Comparison of ENCODE assay signal across 11 cellular contexts in genomic region chr1:51214615-51215131, GRCh38. TPM values are rescaled to one million over a fixed set of nuclear protein-coding genes. Genes with fewer than 3 reads are reported as not detected.
DNase-seq lines count a peak whose midpoint lies in the region; ATAC-seq, FAIRE-seq and TF ChIP-seq lines count a peak whose summit lies in the region.
"Had no signal": no experiment of that assay in that cellular context is flagged by ENCODE, and none has a peak within 500 bp of the region (broad histone marks: within the 10 kb centered on the region; RNA-seq: fewer than 3 reads in every experiment).

No MANE protein-coding gene starts in this region.

- DNase-seq in activated naive CD4-positive, alpha-beta T cell treated with anti-CD3 and anti-CD28 coated beads, Interleukin-2, amount 10 ng/mL, durations not matched to agents 7 days and 5 days, result peak; percentile 23
- no peak for DNase-seq in activated naive CD4-positive, alpha-beta T cell treated with anti-CD3 and anti-CD28 coated beads, Interleukin-2, amount 50 U/mL, for 16 hours
- DNase-seq in MM.1S, result peak; percentile 65
- peak; percentile 77 for DNase-seq in bronchial epithelial cell (ENCODE audit: low read depth)
- no peak for DNase-seq in stimulated activated naive CD8-positive, alpha-beta T cell treated with anti-CD3 and anti-CD28 coated beads, Interleukin-15, Interleukin-2, amounts not matched to agents 100 U/mL and 50 U/mL, for 24 hours
- DNase-seq in globus pallidus (ENCODE audit: low spot score), result no peak
- no peak for DNase-seq in Right ventricle myocardium inferior (ENCODE audit: missing footprints)
- DNase-seq: activated T-cell treated with anti-CD3 and anti-CD28 coated beads, Interleukin-2, amount 50 U/mL, for 4 hours; C1 segment of cervical spinal cord had no signal

- H3K4me1 ChIP-seq in MM.1S (ENCODE audit: low read length), result peaks cover 23% of the 10 kb centered on the region

- H4K20me1 ChIP-seq in MM.1S (ENCODE audit: insufficient read depth, low read length), result no peaks in the 10 kb centered on the region

- H3K27me3 Mint-ChIP-seq in activated naive CD4-positive, alpha-beta T cell treated with anti-CD3 and anti-CD28 coated beads, Interleukin-2, amount 10 ng/mL, durations not matched to agents 7 days and 5 days, result no peaks in the 10 kb centered on the region

- H3F3A ChIP-seq in MM.1S (ENCODE audit: insufficient read depth, low read length), result 0 out of 2 replicates have a peak, but pooled peaks cover 6% of the 10 kb centered on the region

- H3K27me3 ChIP-seq in MM.1S (replicated peaks; ENCODE audit: insufficient read depth, low read length) (no peaks in the 10 kb centered on the region), bronchial epithelial cell (ENCODE audit: control insufficient read depth, insufficient read depth, low read length) (no peaks in the 10 kb centered on the region)
- H3K27me3 ChIP-seq: esophagus muscularis mucosa had no signal

- no peak for FAIRE-seq in bronchial epithelial cell (lab: Jason Lieb, UNC)

- H3K27ac ChIP-seq in MM.1S (ENCODE audit: low read length), result peak overlapping the region; percentile 55; the same call in 1 of the 2 replicates
- H3K27ac ChIP-seq: esophagus muscularis mucosa had no signal

- H3K9me3 Mint-ChIP-seq in activated naive CD4-positive, alpha-beta T cell treated with anti-CD3 and anti-CD28 coated beads, Interleukin-2, amount 10 ng/mL, durations not matched to agents 7 days and 5 days, result no peaks in the 10 kb centered on the region
- H3K9me3 Mint-ChIP-seq: activated T-cell treated with anti-CD3 and anti-CD28 coated beads, Interleukin-2, amount 50 U/mL, for 4 hours had no signal

- peak overlapping the region; percentile 36 for H2AFZ ChIP-seq in MM.1S (ENCODE audit: low read length)

- intact Hi-C loops in Right ventricle myocardium inferior (cut with DNase I), result no loop called here

- CTCF ChIA-PET in activated naive CD4-positive, alpha-beta T cell treated with anti-CD3 and anti-CD28 coated beads, Interleukin-2, amount 10 ng/mL, durations not matched to agents 7 days and 5 days (lab: Charles Lee), result interaction anchor here (0.6 to 2.1 kb wide), 3 partner anchors 15 to 82 kb away, joined by 3 to 8 read pairs (median 7); no protein-coding TSS in a partner anchor

- H3K4me1 Mint-ChIP-seq in activated naive CD4-positive, alpha-beta T cell treated with anti-CD3 and anti-CD28 coated beads, Interleukin-2, amount 10 ng/mL, durations not matched to agents 7 days and 5 days, result peaks cover 19% of the 10 kb centered on the region

- no peaks in the 10 kb centered on the region for H3K36me3 Mint-ChIP-seq in activated naive CD4-positive, alpha-beta T cell treated with anti-CD3 and anti-CD28 coated beads, Interleukin-2, amount 10 ng/mL, durations not matched to agents 7 days and 5 days

- no peaks in the 10 kb centered on the region for H3K79me2 ChIP-seq in MM.1S (ENCODE audit: low read length)

- peak overlapping the region; percentile 26; the same call in 1 of the 2 replicates for H3K9ac ChIP-seq in MM.1S (ENCODE audit: low read length)

- TF ChIP-seq CTCF in MM.1S (IDR thresholded peaks at IDR 0.05; ENCODE audit: low read length), result no peak
- TF ChIP-seq CTCF in bronchial epithelial cell (IDR thresholded peaks at IDR 0.05; ENCODE audit: insufficient read depth, low read length, severe bottlenecking), result no peak

- ATAC-seq in stimulated activated naive CD8-positive, alpha-beta T cell treated with anti-CD3 and anti-CD28 coated beads, Interleukin-15, Interleukin-2, amounts not matched to agents 100 U/mL and 50 U/mL, for 24 hours, result peak; percentile 68
- no peak for ATAC-seq in Right ventricle myocardium inferior
- ATAC-seq in GM21526 (IDR thresholded peaks at IDR 0.05; ENCODE audit: low FRiP score, unreplicated experiment), result no peak

- H3K4me2 ChIP-seq in MM.1S (ENCODE audit: low read depth, low read length), result peak overlapping the region; percentile 35

- no peak overlapping the region for H3K4me3 Mint-ChIP-seq in activated naive CD4-positive, alpha-beta T cell treated with anti-CD3 and anti-CD28 coated beads, Interleukin-2, amount 10 ng/mL, durations not matched to agents 7 days and 5 days
- H3K4me3 Mint-ChIP-seq: activated T-cell treated with anti-CD3 and anti-CD28 coated beads, Interleukin-2, amount 50 U/mL, for 4 hours had no signal

- H3K27ac Mint-ChIP-seq in activated naive CD4-positive, alpha-beta T cell treated with anti-CD3 and anti-CD28 coated beads, Interleukin-2, amount 10 ng/mL, durations not matched to agents 7 days and 5 days, result peak overlapping the region; percentile 12

- H3K9me2 ChIP-seq in MM.1S (replicated peaks; ENCODE audit: insufficient read depth, low read length), result no peaks in the 10 kb centered on the region

- H3K9me3 ChIP-seq in MM.1S (replicated peaks; ENCODE audit: insufficient read depth, low read length), result no peaks in the 10 kb centered on the region
- H3K9me3 ChIP-seq: esophagus muscularis mucosa had no signal

- H3K36me3 ChIP-seq in MM.1S (replicated peaks; ENCODE audit: insufficient read depth, low read length) (no peaks in the 10 kb centered on the region), bronchial epithelial cell (ENCODE audit: control insufficient read depth, insufficient read depth, low read length) (no peaks in the 10 kb centered on the region)
- H3K36me3 ChIP-seq: esophagus muscularis mucosa had no signal

- no peak overlapping the region for H3K4me3 ChIP-seq in MM.1S (ENCODE audit: low read length)
- H3K4me3 ChIP-seq in bronchial epithelial cell (ENCODE audit: low read depth, low read length), result no peak overlapping the region
- H3K4me3 ChIP-seq: esophagus muscularis mucosa had no signal

RNA-seq across cellular contexts. Expression of gene RNF11, which starts 21.4 kb away (rescaled TPM):
- total RNA-seq in bronchial epithelial cell (94.0 and 184 TPM in 2 replicates), Right ventricle myocardium inferior (120 TPM)

Comparison
In these comparisons a context has a peak if more than half of its experiments do, and no peak if none do; other contexts are left out.
1. DNase-seq: peak in activated naive CD4-positive, alpha-beta T cell treated with anti-CD3 and anti-CD28 coated beads, Interleukin-2, amount 10 ng/mL, durations not matched to agents 7 days and 5 days (single experiment), MM.1S (single experiment) and bronchial epithelial cell (single experiment); none in activated naive CD4-positive, alpha-beta T cell treated with anti-CD3 and anti-CD28 coated beads, Interleukin-2, amount 50 U/mL, for 16 hours (single experiment), stimulated activated naive CD8-positive, alpha-beta T cell treated with anti-CD3 and anti-CD28 coated beads, Interleukin-15, Interleukin-2, amounts not matched to agents 100 U/mL and 50 U/mL, for 24 hours (single experiment), globus pallidus (single experiment) and Right ventricle myocardium inferior (single experiment).